Comparison of ENCODE assay signal across 11 cellular contexts in genomic region chr7:29370531-29371314, GRCh38.
DNase-seq lines count a peak whose midpoint lies in the region; ATAC-seq and TF ChIP-seq lines count a peak whose summit lies in the region.
"Had no signal": no experiment of that assay in that cellular context is flagged by ENCODE, and none has a peak within 500 bp of the region (broad histone marks: within the 10 kb centered on the region; RNA-seq: fewer than 3 reads in every experiment).

No MANE protein-coding gene starts in this region.

- no peaks in the 10 kb centered on the region for H3K27me3 ChIP-seq in gastroesophageal sphincter
- no peaks in the 10 kb centered on the region for H3K27me3 ChIP-seq in effector memory CD4-positive, alpha-beta T cell (replicated peaks; ENCODE audit: control insufficient read depth, insufficient read depth, low read length, poor library complexity, severe bottlenecking)

- H3K9me3 ChIP-seq in gastroesophageal sphincter, result no peaks in the 10 kb centered on the region
- H3K9me3 ChIP-seq in effector memory CD4-positive, alpha-beta T cell (ENCODE audit: control insufficient read depth, low read length), result no peaks in the 10 kb centered on the region

- no peak for TF ChIP-seq POLR2A in gastroesophageal sphincter (IDR thresholded peaks at IDR 0.05)

- peaks cover 0 to 23% (median 4%) of the 10 kb centered on the region in 3 donors for H3K4me1 ChIP-seq in gastroesophageal sphincter
- no peaks in the 10 kb centered on the region for H3K4me1 ChIP-seq in effector memory CD4-positive, alpha-beta T cell (ENCODE audit: control insufficient read depth, insufficient read depth, low read length, poor library complexity, severe bottlenecking)
- H3K4me1 ChIP-seq: parathyroid adenoma had no signal

- no peak for TF ChIP-seq EP300 in gastroesophageal sphincter (IDR thresholded peaks at IDR 0.05)

- no peak for TF ChIP-seq CTCF in gastroesophageal sphincter (IDR thresholded peaks at IDR 0.05)

- no peaks in the 10 kb centered on the region for H3K36me3 ChIP-seq in gastroesophageal sphincter
- H3K36me3 ChIP-seq in effector memory CD4-positive, alpha-beta T cell (ENCODE audit: control insufficient read depth, insufficient read depth, low read length), result no peaks in the 10 kb centered on the region

- ATAC-seq in gastroesophageal sphincter (peak; percentile 50), GM19452 (IDR thresholded peaks at IDR 0.05; ENCODE audit: unreplicated experiment) (no peak)

- H3K4me3 ChIP-seq in gastroesophageal sphincter, result no peak overlapping the region
- H3K4me3 ChIP-seq in effector memory CD4-positive, alpha-beta T cell (ENCODE audit: insufficient read depth, low read depth, low read length, poor library complexity, severe bottlenecking), result no peak overlapping the region

- no peak overlapping the region for H3K27ac ChIP-seq in gastroesophageal sphincter
- H3K27ac ChIP-seq in effector memory CD4-positive, alpha-beta T cell (ENCODE audit: insufficient read depth, low read length, poor library complexity, severe bottlenecking), result no peak overlapping the region
- H3K27ac ChIP-seq: parathyroid adenoma had no signal

- peak; percentile 81 for DNase-seq in HT-29 (ENCODE audit: low spot score)
- DNase-seq in SK-N-DZ (ENCODE audit: low spot score), result peak; percentile 18
- peak; percentile 71 for DNase-seq in renal cortical epithelial cell (ENCODE audit: low read depth)
- DNase-seq in stimulated activated CD4-positive, alpha-beta T cell treated with anti-CD3 and anti-CD28 coated beads, Interleukin-4, amount 100 ng/mL, for 24 hours, result no peak
- DNase-seq in effector memory CD4-positive, alpha-beta T cell, result no peak
- DNase-seq: activated CD8-positive, alpha-beta memory T cell treated with anti-CD3 and anti-CD28 coated beads for 24 hours; H7; SIG-M5 had no signal

- WGBS in gastroesophageal sphincter (ENCODE audit: low coverage in 1 of 2), 2 donors, result 42 to 45% methylated on average over 6 of the region's 6 CpGs

Comparison
In these comparisons a context has a peak if more than half of its experiments do, and no peak if none do; other contexts are left out.
1. DNase-seq: peak in HT-29 (single experiment), SK-N-DZ (single experiment) and renal cortical epithelial cell (single experiment); none in stimulated activated CD4-positive, alpha-beta T cell treated with anti-CD3 and anti-CD28 coated beads, Interleukin-4, amount 100 ng/mL, for 24 hours (single experiment) and effector memory CD4-positive, alpha-beta T cell (0 of 3).